ENCODE assay signal across 19 cellular contexts in genomic region chr17:4334776-4335175, GRCh38. TPM values are rescaled to one million over a fixed set of nuclear protein-coding genes. Genes with fewer than 3 reads are reported as not detected.
DNase-seq lines count a peak whose midpoint lies in the region; ATAC-seq and TF ChIP-seq lines count a peak whose summit lies in the region.
"Had no signal": no experiment of that assay in that cellular context is flagged by ENCODE, and none has a peak within 500 bp of the region (broad histone marks: within the 10 kb centered on the region; RNA-seq: fewer than 3 reads in every experiment).

No MANE protein-coding gene starts in this region.

- peak overlapping the region; percentile 21 for H3K4me3 Mint-ChIP-seq in T-helper 1 cell treated with Interleukin-12 subunit alpha and Interleukin-12 subunit beta and Interleukin-4 antibody, amounts not matched to agents 30 μg/mL and 1 μg/mL, for 36 hours
- H3K4me3 Mint-ChIP-seq in activated T-helper 2 cell treated with anti-CD3 and anti-CD28 coated beads, Interferon-gamma antibody, Interleukin-2, Interleukin-4, amounts not matched to agents 10 μg/mL and 5 μg/mL and 100 μg/mL, durations not matched to agents 14 hours and 24 hours and 36 hours (ENCODE audit: low read depth): peak overlapping the region; percentile 34
- H3K4me3 Mint-ChIP-seq in nephron progenitor cell: no peak overlapping the region

- H3K79me2 ChIP-seq in Karpas-422 (ENCODE audit: low read length): peaks cover 99% of the 10 kb centered on the region

- no peak overlapping the region for H2AFZ ChIP-seq in Karpas-422 (ENCODE audit: low read length)

- peak overlapping the region; percentile 50 for H3K27ac Mint-ChIP-seq in T-helper 1 cell treated with Interleukin-12 subunit alpha and Interleukin-12 subunit beta and Interleukin-4 antibody, amounts not matched to agents 30 μg/mL and 1 μg/mL, for 36 hours
- peak overlapping the region; percentile 77 for H3K27ac Mint-ChIP-seq in activated T-helper 2 cell treated with anti-CD3 and anti-CD28 coated beads, Interferon-gamma antibody, Interleukin-2, Interleukin-4, amounts not matched to agents 10 μg/mL and 5 μg/mL and 100 μg/mL, durations not matched to agents 14 hours and 24 hours and 36 hours
- peak overlapping the region; percentile 1 for H3K27ac Mint-ChIP-seq in nephron progenitor cell

- no peak for ATAC-seq in GM18517 (IDR thresholded peaks at IDR 0.05; ENCODE audit: unreplicated experiment)
- no peak for ATAC-seq in HG03139 (IDR thresholded peaks at IDR 0.05; ENCODE audit: unreplicated experiment)
- ATAC-seq: body of pancreas, esophagus mucosa, K562 had no signal

- H4K20me1 ChIP-seq in Karpas-422 (ENCODE audit: insufficient read depth, low read depth, low read length): 0 out of 2 replicates have a peak, but pooled peaks cover 13% of the 10 kb centered on the region

- H3K4me1 Mint-ChIP-seq in T-helper 1 cell treated with Interleukin-12 subunit alpha and Interleukin-12 subunit beta and Interleukin-4 antibody, amounts not matched to agents 30 μg/mL and 1 μg/mL, for 36 hours (ENCODE audit: low read depth): peaks cover 20% of the 10 kb centered on the region
- peaks cover 37% of the 10 kb centered on the region for H3K4me1 Mint-ChIP-seq in activated T-helper 2 cell treated with anti-CD3 and anti-CD28 coated beads, Interferon-gamma antibody, Interleukin-2, Interleukin-4, amounts not matched to agents 10 μg/mL and 5 μg/mL and 100 μg/mL, durations not matched to agents 14 hours and 24 hours and 36 hours (ENCODE audit: low read depth)
- peaks cover 27% of the 10 kb centered on the region for H3K4me1 Mint-ChIP-seq in nephron progenitor cell

- peaks cover 6% of the 10 kb centered on the region for H3K36me3 Mint-ChIP-seq in T-helper 1 cell treated with Interleukin-12 subunit alpha and Interleukin-12 subunit beta and Interleukin-4 antibody, amounts not matched to agents 30 μg/mL and 1 μg/mL, for 36 hours (ENCODE audit: low read depth)
- peaks cover 7% of the 10 kb centered on the region for H3K36me3 Mint-ChIP-seq in activated T-helper 2 cell treated with anti-CD3 and anti-CD28 coated beads, Interferon-gamma antibody, Interleukin-2, Interleukin-4, amounts not matched to agents 10 μg/mL and 5 μg/mL and 100 μg/mL, durations not matched to agents 14 hours and 24 hours and 36 hours (ENCODE audit: low read depth)
- peaks cover 8% of the 10 kb centered on the region for H3K36me3 Mint-ChIP-seq in nephron progenitor cell (ENCODE audit: low read depth)

- intact Hi-C loops in activated T-helper 2 cell treated with anti-CD3 and anti-CD28 coated beads, Interferon-gamma antibody, Interleukin-2, Interleukin-4, amounts not matched to agents 10 μg/mL and 5 μg/mL and 100 μg/mL, durations not matched to agents 14 hours and 24 hours and 36 hours (cut with micrococcal nuclease): loop anchor here (2.0 kb wide), 1 partner anchor 40 kb away; no protein-coding TSS in a partner anchor

- H3K27ac ChIP-seq in Karpas-422 (ENCODE audit: low read length): no peak overlapping the region
- H3K27ac ChIP-seq: 22Rv1, body of pancreas, left lung, tibial nerve had no signal

- no peak overlapping the region for H3K9ac ChIP-seq in Karpas-422 (ENCODE audit: low read length)

- peak overlapping the region; percentile 3 for H3K4me2 ChIP-seq in Karpas-422 (ENCODE audit: low read depth, low read length, poor library complexity, severe bottlenecking)

- no peaks in the 10 kb centered on the region for H3K27me3 Mint-ChIP-seq in T-helper 1 cell treated with Interleukin-12 subunit alpha and Interleukin-12 subunit beta and Interleukin-4 antibody, amounts not matched to agents 30 μg/mL and 1 μg/mL, for 36 hours (ENCODE audit: low read depth)
- no peaks in the 10 kb centered on the region for H3K27me3 Mint-ChIP-seq in activated T-helper 2 cell treated with anti-CD3 and anti-CD28 coated beads, Interferon-gamma antibody, Interleukin-2, Interleukin-4, amounts not matched to agents 10 μg/mL and 5 μg/mL and 100 μg/mL, durations not matched to agents 14 hours and 24 hours and 36 hours (ENCODE audit: low read depth)
- no peaks in the 10 kb centered on the region for H3K27me3 Mint-ChIP-seq in nephron progenitor cell (ENCODE audit: low read depth, poor library complexity)

- H3K36me3 ChIP-seq in Karpas-422 (ENCODE audit: insufficient read depth, low read length): no peaks in the 10 kb centered on the region; the same call in 1 of the 2 replicates
- H3K36me3 ChIP-seq: left lung, tibial nerve had no signal

- DNase-seq in T-helper 1 cell: no peak
- no peak for DNase-seq in Karpas-422
- no peak for DNase-seq in activated T-helper 2 cell treated with anti-CD3 and anti-CD28 coated beads, Interferon-gamma antibody, Interleukin-2, Interleukin-4, amounts not matched to agents 10 μg/mL and 5 μg/mL and 100 μg/mL, durations not matched to agents 14 hours and 24 hours and 36 hours (ENCODE audit: low spot score)
- no peak for DNase-seq in nephron progenitor cell
- DNase-seq in NCI-H1092 (lab: John Stamatoyannopoulos, UW): no peak
- DNase-seq: activated gamma-delta T cell treated with Interleukin-2 at 50 U/mL for 16 hours, body of pancreas, left lung, NCI-H1092 treated with DMSO at 0.1 percent for 48 hours, NCI-H526 treated with DMSO at 0.1 percent for 48 hours, small intestine, T1000 had no signal

- TF ChIP-seq CTCF in nephron progenitor cell (IDR thresholded peaks at IDR 0.05): no peak

- no peaks in the 10 kb centered on the region for H3K9me3 Mint-ChIP-seq in T-helper 1 cell treated with Interleukin-12 subunit alpha and Interleukin-12 subunit beta and Interleukin-4 antibody, amounts not matched to agents 30 μg/mL and 1 μg/mL, for 36 hours
- H3K9me3 Mint-ChIP-seq in activated T-helper 2 cell treated with anti-CD3 and anti-CD28 coated beads, Interferon-gamma antibody, Interleukin-2, Interleukin-4, amounts not matched to agents 10 μg/mL and 5 μg/mL and 100 μg/mL, durations not matched to agents 14 hours and 24 hours and 36 hours: no peaks in the 10 kb centered on the region
- H3K9me3 Mint-ChIP-seq in nephron progenitor cell: peaks cover 2% of the 10 kb centered on the region

- no peak overlapping the region for H3K4me3 ChIP-seq in Karpas-422 (ENCODE audit: low read length)
- H3K4me3 ChIP-seq: body of pancreas, K562, left lung, tibial nerve had no signal

- no peaks in the 10 kb centered on the region for H3K27me3 ChIP-seq in Karpas-422 (ENCODE audit: low read length)
- H3K27me3 ChIP-seq: body of pancreas, left lung, tibial nerve had no signal

- peaks cover 17% of the 10 kb centered on the region for H3K4me1 ChIP-seq in Karpas-422 (ENCODE audit: low read length)

- H3K9me2 ChIP-seq in Karpas-422 (replicated peaks; ENCODE audit: insufficient read depth, low read length): no peaks in the 10 kb centered on the region

- no peaks in the 10 kb centered on the region for H3K9me3 ChIP-seq in Karpas-422 (ENCODE audit: low read length)
- H3K9me3 ChIP-seq: body of pancreas, left lung, tibial nerve had no signal

RNA-seq across cellular contexts. Expression of gene UBE2G1, which starts 31.7 kb away (rescaled TPM):
- 45.2 and 60.8 TPM in 2 replicates for total RNA-seq in Karpas-422 (2014; rRNA removed; shearing (Covaris generic); ENCODE audit: low replicate concordance)
- 74.1 and 74.5 TPM in 2 replicates for total RNA-seq in activated T-helper 2 cell treated with anti-CD3 and anti-CD28 coated beads, Interferon-gamma antibody, Interleukin-2, Interleukin-4, amounts not matched to agents 10 μg/mL and 5 μg/mL and 100 μg/mL, durations not matched to agents 14 hours and 24 hours and 36 hours

Comparison
In these comparisons a context has a peak if more than half of its experiments do, and no peak if none do; other contexts are left out.
1. H3K27ac Mint-ChIP-seq: peak in every context shown above with its lines; median percentile 77 in activated T-helper 2 cell treated with anti-CD3 and anti-CD28 coated beads, Interferon-gamma antibody, Interleukin-2, Interleukin-4, amounts not matched to agents 10 μg/mL and 5 μg/mL and 100 μg/mL, durations not matched to agents 14 hours and 24 hours and 36 hours; 50 in T-helper 1 cell treated with Interleukin-12 subunit alpha and Interleukin-12 subunit beta and Interleukin-4 antibody, amounts not matched to agents 30 μg/mL and 1 μg/mL, for 36 hours; 1 in nephron progenitor cell.